8 cellular contexts compared by ENCODE assay signal in the genomic region with DNA sequence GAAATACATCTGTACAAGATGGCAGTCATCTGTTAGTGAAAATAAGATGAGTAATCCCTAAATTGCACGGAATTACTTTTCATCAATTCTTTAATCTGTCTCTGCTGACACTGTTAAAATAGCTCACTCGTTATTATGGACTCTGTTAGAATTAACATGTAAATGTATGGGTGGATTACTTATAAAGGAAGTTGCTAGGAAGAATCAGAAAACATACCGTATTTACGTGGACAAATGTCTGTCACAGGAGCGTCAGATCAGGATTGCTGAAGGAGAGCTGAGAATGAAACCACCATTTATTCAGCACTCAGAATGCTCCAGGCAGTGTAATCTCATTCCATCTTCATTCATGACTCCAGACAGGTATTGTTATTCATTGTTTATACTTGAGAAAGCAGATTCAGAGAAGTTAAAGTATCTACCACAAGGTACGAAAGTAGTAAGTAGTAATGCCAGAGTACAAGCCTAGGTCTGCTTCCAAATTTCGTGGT. TPM values are rescaled to one million over a fixed set of nuclear protein-coding genes. Genes with fewer than 3 reads are reported as not detected.
DNase-seq lines count a peak whose midpoint lies in the region; ATAC-seq, FAIRE-seq and TF ChIP-seq lines count a peak whose summit lies in the region.

No MANE protein-coding gene starts in this region.

- no peak for TF ChIP-seq POLR2A in GM12892 (IDR thresholded peaks at IDR 0.05; ENCODE audit: low read depth, low read length)

- H3K4me3 ChIP-seq in fibroblast of the aortic adventitia (ENCODE audit: low read depth, low read length): peak overlapping the region; percentile 94
- H3K4me3 ChIP-seq in retinal pigment epithelial cell (ENCODE audit: low read length): peak overlapping the region; percentile 74

- ATAC-seq in GM19023 (IDR thresholded peaks at IDR 0.05; ENCODE audit: unreplicated experiment): no peak

- peak; percentile 5 for FAIRE-seq in GM12892 (lab: Jason Lieb, UNC)

- DNase-seq in GM12892 (ENCODE audit: insufficient read length) (no peak), SHP77 treated with DMSO at 0.1 percent for 48 hours (lab: John Stamatoyannopoulos, UW) (peak; percentile 43), fibroblast of the aortic adventitia (ENCODE audit: low read depth) (peak; percentile 27), retinal pigment epithelial cell (ENCODE audit: low read depth) (no peak), OCI-M1 (lab: John Stamatoyannopoulos, UW) (no peak), middle frontal gyrus (ENCODE audit: extremely low spot score, low spot score) (no peak)
- no peak for DNase-seq in activated naive CD4-positive, alpha-beta T cell treated with anti-CD3 and anti-CD28 coated beads, Interleukin-2, amount 50 U/mL, for 16 hours

- TF ChIP-seq CTCF in fibroblast of the aortic adventitia (IDR thresholded peaks at IDR 0.05; ENCODE audit: insufficient read depth, low read length): no peak
- no peak for TF ChIP-seq CTCF in retinal pigment epithelial cell (conservative IDR thresholded peaks at IDR 0.05; ENCODE audit: low read depth, low read length)

RNA-seq across cellular contexts. Expression of a gene that starts 1.3 kb away (rescaled TPM):
- 0.64 TPM for polyA plus RNA-seq in GM12892 (2012; ENCODE audit: missing spikeins)
- 7.4 and 12.1 TPM in 2 replicates for total RNA-seq in fibroblast of the aortic adventitia (ENCODE audit: low replicate concordance)

Comparison
In these comparisons a context has a peak if more than half of its experiments do, and no peak if none do; other contexts are left out.
1. DNase-seq: peak in SHP77 treated with DMSO at 0.1 percent for 48 hours (single experiment) and fibroblast of the aortic adventitia (single experiment); none in GM12892 (single experiment), retinal pigment epithelial cell (single experiment), OCI-M1 (single experiment), activated naive CD4-positive, alpha-beta T cell treated with anti-CD3 and anti-CD28 coated beads, Interleukin-2, amount 50 U/mL, for 16 hours (single experiment) and middle frontal gyrus (single experiment).